In the genomic region with DNA sequence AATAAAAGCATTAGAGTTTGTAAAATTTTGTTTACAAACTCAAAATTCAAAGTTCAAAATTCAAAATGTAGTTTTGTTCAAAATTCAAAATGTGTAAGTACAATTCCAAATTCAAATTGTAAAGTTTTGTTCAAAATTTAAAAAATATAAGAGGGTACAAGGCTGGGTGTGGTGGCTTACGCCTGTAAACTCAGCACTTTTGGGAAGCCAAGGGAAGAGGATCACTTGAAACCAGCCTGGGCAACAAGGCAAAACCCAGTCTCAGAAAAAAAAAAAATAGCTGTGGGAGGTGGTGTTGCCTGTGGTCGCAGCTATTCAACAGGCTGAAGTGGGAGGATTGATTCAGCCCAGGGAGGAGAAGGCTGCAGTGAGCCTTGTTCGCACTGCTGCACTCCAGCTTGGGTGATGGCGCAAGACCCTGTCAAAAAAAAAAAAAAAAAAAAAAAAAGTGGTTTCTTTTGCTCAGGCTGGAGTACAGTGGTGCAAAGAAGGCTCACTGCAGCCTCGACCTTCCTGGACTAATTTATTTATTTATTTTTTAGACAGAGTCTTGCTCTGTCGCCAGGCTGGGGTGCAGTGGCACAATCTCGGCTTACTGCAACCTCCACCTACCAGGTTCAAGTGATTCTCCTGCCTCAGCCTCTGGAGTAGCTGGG, we compare ENCODE assay signal across 1 cellular context.
A peak's percentile ranks its signal among the peaks of the same experiment; 100 is the strongest.
TF ChIP-seq lines count a peak whose summit lies in the region.

No MANE protein-coding gene starts in this region.

TF ChIP-seq in HepG2, 621 proteins besides CTCF, POLR2A, EP300 and RAD21 (continued from another document and continues in another):
- TF ChIP-seq ZNF414 (CRISPR knock-in tag; IDR thresholded peaks at IDR 0.05) (0 out of 2 replicates have a peak, but pooled peaks have one; percentile 36), KLF16 (CRISPR knock-in tag; IDR thresholded peaks at IDR 0.05) (0 out of 4 replicates have a peak, but pooled peaks of 1 of the 2 experiments have one; percentile 14), ZNF160 (CRISPR knock-in tag; IDR thresholded peaks at IDR 0.05) (no peak), ZNF674 (CRISPR knock-in tag; IDR thresholded peaks at IDR 0.05; ENCODE audit: low read depth) (no peak), GLI4 (CRISPR knock-in tag; IDR thresholded peaks at IDR 0.05; ENCODE audit: borderline replicate concordance) (no peak), GRHL1 (CRISPR knock-in tag; conservative IDR thresholded peaks at IDR 0.05) (no peak), ZNF83 (CRISPR knock-in tag; IDR thresholded peaks at IDR 0.05; ENCODE audit: borderline replicate concordance) (no peak), KDM5A (IDR thresholded peaks at IDR 0.05; ENCODE audit: borderline replicate concordance, low read length) (0 out of 2 replicates have a peak, but pooled peaks have one; percentile 36), ZNF383 (CRISPR knock-in tag; IDR thresholded peaks at IDR 0.05; ENCODE audit: borderline replicate concordance) (no peak), ZNF782 (CRISPR knock-in tag; IDR thresholded peaks at IDR 0.05; ENCODE audit: borderline replicate concordance) (no peak), HOXA5 (CRISPR knock-in tag; IDR thresholded peaks at IDR 0.05) (0 out of 2 replicates have a peak, but pooled peaks have one; percentile 28), ZNF777 (CRISPR knock-in tag; IDR thresholded peaks at IDR 0.05) (no peak), SRY (CRISPR knock-in tag; IDR thresholded peaks at IDR 0.05) (no peak), ZNF180 (CRISPR knock-in tag; IDR thresholded peaks at IDR 0.05; ENCODE audit: borderline replicate concordance, low read depth) (no peak), HNF4G (IDR thresholded peaks at IDR 0.05; ENCODE audit: borderline replicate concordance, low read depth, low read length) (peak; percentile 31; the same call in 1 of the 2 replicates), HNF4G (CRISPR knock-in tag; IDR thresholded peaks at IDR 0.05; ENCODE audit: borderline replicate concordance, low read depth) (no peak), ZNF343 (CRISPR knock-in tag; IDR thresholded peaks at IDR 0.05) (no peak), NR2C2 (CRISPR knock-in tag; IDR thresholded peaks at IDR 0.05; ENCODE audit: borderline replicate concordance) (peak; percentile 36; the same call in 1 of the 2 replicates), FOXK1 (CRISPR knock-in tag; IDR thresholded peaks at IDR 0.05; ENCODE audit: borderline replicate concordance, low read depth) (0 out of 2 replicates have a peak, but pooled peaks have one; percentile 17), TRAFD1 (CRISPR knock-in tag; IDR thresholded peaks at IDR 0.05; ENCODE audit: borderline replicate concordance) (no peak), NR2F2 (IDR thresholded peaks at IDR 0.05; ENCODE audit: borderline replicate concordance, low read depth) (no peak), SRSF4 (IDR thresholded peaks at IDR 0.05; ENCODE audit: low read depth, low read length, poor library complexity, severe bottlenecking) (no peak), POLR2AphosphoS2 (IDR thresholded peaks at IDR 0.05; ENCODE audit: low read depth, low read length) (no peak), PPARG (CRISPR knock-in tag; conservative IDR thresholded peaks at IDR 0.05) (no peak), IKZF4 (CRISPR knock-in tag; IDR thresholded peaks at IDR 0.05; ENCODE audit: borderline replicate concordance, low read depth, not compliant biosample characterization) (no peak), ZNF570 (CRISPR knock-in tag; IDR thresholded peaks at IDR 0.05; ENCODE audit: borderline replicate concordance) (no peak), ZMYM4 (CRISPR knock-in tag; IDR thresholded peaks at IDR 0.05) (0 out of 2 replicates have a peak, but pooled peaks have one; percentile 16), ZNF33B (CRISPR knock-in tag; IDR thresholded peaks at IDR 0.05) (no peak), PHF8 (CRISPR knock-in tag; IDR thresholded peaks at IDR 0.05) (no peak), NCOA1 (CRISPR knock-in tag; IDR thresholded peaks at IDR 0.05) (no peak), FOXO1 (CRISPR knock-in tag; IDR thresholded peaks at IDR 0.05) (0 out of 2 replicates have a peak, but pooled peaks have one; percentile 18), PTBP1 (IDR thresholded peaks at IDR 0.05; ENCODE audit: low read depth, low read length, poor library complexity, severe bottlenecking) (peak; percentile 86), ZNF629 (CRISPR knock-in tag; conservative IDR thresholded peaks at IDR 0.05) (0 out of 2 replicates have a peak, but pooled peaks have one; percentile 14), TEAD3 (CRISPR knock-in tag; optimal IDR thresholded peaks at IDR 0.05; ENCODE audit: borderline replicate concordance) (peak; percentile 31), ZNF12 (CRISPR knock-in tag; IDR thresholded peaks at IDR 0.05) (peak; percentile 88), ZNF30 (CRISPR knock-in tag; IDR thresholded peaks at IDR 0.05) (no peak), ZNF362 (CRISPR knock-in tag; IDR thresholded peaks at IDR 0.05; ENCODE audit: borderline replicate concordance) (peak; percentile 97), ZMYM3 (CRISPR knock-in tag; IDR thresholded peaks at IDR 0.05) (0 out of 2 replicates have a peak, but pooled peaks have one; percentile 37), ZNF329 (CRISPR knock-in tag; IDR thresholded peaks at IDR 0.05; ENCODE audit: low read depth) (no peak), ZSCAN31 (CRISPR knock-in tag; IDR thresholded peaks at IDR 0.05; ENCODE audit: low read depth) (0 out of 2 replicates have a peak, but pooled peaks have one; percentile 40), NFE2 (CRISPR knock-in tag; IDR thresholded peaks at IDR 0.05) (no peak), ZNF513 (CRISPR knock-in tag; conservative IDR thresholded peaks at IDR 0.05) (no peak), SOX6 (IDR thresholded peaks at IDR 0.05) (no peak), SOX6 (CRISPR knock-in tag; IDR thresholded peaks at IDR 0.05) (no peak), ZNF263 (CRISPR knock-in tag; IDR thresholded peaks at IDR 0.05) (peak; percentile 80), NONO (IDR thresholded peaks at IDR 0.05) (no peak), NONO (CRISPR knock-in tag; conservative IDR thresholded peaks at IDR 0.05) (no peak; the same call in 1 of the 2 replicates), KAT7 (CRISPR knock-in tag; IDR thresholded peaks at IDR 0.05; ENCODE audit: borderline replicate concordance) (no peak), MXI1 (IDR thresholded peaks at IDR 0.05; ENCODE audit: borderline replicate concordance, low read depth, low read length) (0 out of 3 replicates have a peak, but pooled peaks have one; percentile 27), ELF3 (CRISPR knock-in tag; IDR thresholded peaks at IDR 0.05) (no peak), RXRB (CRISPR knock-in tag; IDR thresholded peaks at IDR 0.05; ENCODE audit: borderline replicate concordance) (peak; percentile 31; the same call in 1 of the 2 replicates), ZNF317 (CRISPR knock-in tag; IDR thresholded peaks at IDR 0.05) (0 out of 2 replicates have a peak, but pooled peaks have one; percentile 17), TEF (CRISPR knock-in tag; IDR thresholded peaks at IDR 0.05) (no peak)
- TF ChIP-seq, protein P1, sequence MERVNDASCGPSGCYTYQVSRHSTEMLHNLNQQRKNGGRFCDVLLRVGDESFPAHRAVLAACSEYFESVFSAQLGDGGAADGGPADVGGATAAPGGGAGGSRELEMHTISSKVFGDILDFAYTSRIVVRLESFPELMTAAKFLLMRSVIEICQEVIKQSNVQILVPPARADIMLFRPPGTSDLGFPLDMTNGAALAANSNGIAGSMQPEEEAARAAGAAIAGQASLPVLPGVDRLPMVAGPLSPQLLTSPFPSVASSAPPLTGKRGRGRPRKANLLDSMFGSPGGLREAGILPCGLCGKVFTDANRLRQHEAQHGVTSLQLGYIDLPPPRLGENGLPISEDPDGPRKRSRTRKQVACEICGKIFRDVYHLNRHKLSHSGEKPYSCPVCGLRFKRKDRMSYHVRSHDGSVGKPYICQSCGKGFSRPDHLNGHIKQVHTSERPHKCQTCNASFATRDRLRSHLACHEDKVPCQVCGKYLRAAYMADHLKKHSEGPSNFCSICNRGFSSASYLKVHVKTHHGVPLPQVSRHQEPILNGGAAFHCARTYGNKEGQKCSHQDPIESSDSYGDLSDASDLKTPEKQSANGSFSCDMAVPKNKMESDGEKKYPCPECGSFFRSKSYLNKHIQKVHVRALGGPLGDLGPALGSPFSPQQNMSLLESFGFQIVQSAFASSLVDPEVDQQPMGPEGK (CRISPR knock-in tag; IDR thresholded peaks at IDR 0.05) = 0 out of 2 replicates have a peak, but pooled peaks have one; percentile 40
- TF ChIP-seq, protein P2, sequence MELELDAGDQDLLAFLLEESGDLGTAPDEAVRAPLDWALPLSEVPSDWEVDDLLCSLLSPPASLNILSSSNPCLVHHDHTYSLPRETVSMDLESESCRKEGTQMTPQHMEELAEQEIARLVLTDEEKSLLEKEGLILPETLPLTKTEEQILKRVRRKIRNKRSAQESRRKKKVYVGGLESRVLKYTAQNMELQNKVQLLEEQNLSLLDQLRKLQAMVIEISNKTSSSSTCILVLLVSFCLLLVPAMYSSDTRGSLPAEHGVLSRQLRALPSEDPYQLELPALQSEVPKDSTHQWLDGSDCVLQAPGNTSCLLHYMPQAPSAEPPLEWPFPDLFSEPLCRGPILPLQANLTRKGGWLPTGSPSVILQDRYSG (CRISPR knock-in tag; IDR thresholded peaks at IDR 0.05) = no peak
- TF ChIP-seq, protein P3, sequence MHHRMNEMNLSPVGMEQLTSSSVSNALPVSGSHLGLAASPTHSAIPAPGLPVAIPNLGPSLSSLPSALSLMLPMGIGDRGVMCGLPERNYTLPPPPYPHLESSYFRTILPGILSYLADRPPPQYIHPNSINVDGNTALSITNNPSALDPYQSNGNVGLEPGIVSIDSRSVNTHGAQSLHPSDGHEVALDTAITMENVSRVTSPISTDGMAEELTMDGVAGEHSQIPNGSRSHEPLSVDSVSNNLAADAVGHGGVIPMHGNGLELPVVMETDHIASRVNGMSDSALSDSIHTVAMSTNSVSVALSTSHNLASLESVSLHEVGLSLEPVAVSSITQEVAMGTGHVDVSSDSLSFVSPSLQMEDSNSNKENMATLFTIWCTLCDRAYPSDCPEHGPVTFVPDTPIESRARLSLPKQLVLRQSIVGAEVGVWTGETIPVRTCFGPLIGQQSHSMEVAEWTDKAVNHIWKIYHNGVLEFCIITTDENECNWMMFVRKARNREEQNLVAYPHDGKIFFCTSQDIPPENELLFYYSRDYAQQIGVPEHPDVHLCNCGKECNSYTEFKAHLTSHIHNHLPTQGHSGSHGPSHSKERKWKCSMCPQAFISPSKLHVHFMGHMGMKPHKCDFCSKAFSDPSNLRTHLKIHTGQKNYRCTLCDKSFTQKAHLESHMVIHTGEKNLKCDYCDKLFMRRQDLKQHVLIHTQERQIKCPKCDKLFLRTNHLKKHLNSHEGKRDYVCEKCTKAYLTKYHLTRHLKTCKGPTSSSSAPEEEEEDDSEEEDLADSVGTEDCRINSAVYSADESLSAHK (CRISPR knock-in tag; IDR thresholded peaks at IDR 0.05; ENCODE audit: borderline replicate concordance) = no peak
